ENCODE assay signal across 1 cellular context in genomic region chr4:70637239-70637920, GRCh38.
A peak's percentile ranks its signal among the peaks of the same experiment; 100 is the strongest.
TF ChIP-seq lines count a peak whose summit lies in the region.

No MANE protein-coding gene starts in this region.

TF ChIP-seq in GM12878, 131 proteins besides CTCF, POLR2A, EP300 and RAD21:
- no peak for TF ChIP-seq ZNF622 (IDR thresholded peaks at IDR 0.05)
- TF ChIP-seq MEF2A (IDR thresholded peaks at IDR 0.05; ENCODE audit: insufficient read depth, low read depth, low read length): 0 out of 2 replicates have a peak, but pooled peaks have one; percentile 31
- TF ChIP-seq MEF2B (IDR thresholded peaks at IDR 0.05; ENCODE audit: partially characterized antibody, poor library complexity, severe bottlenecking): peak; percentile 50
- no peak for TF ChIP-seq BRCA1 (IDR thresholded peaks at IDR 0.05; ENCODE audit: low read depth, low read length)
- TF ChIP-seq YY1 (IDR thresholded peaks at IDR 0.05; ENCODE audit: low read depth, low read length): peak; percentile 74; the same call in 1 of the 2 replicates
- no peak for TF ChIP-seq EED (IDR thresholded peaks at IDR 0.05; ENCODE audit: low read depth)
- TF ChIP-seq TCF7 (IDR thresholded peaks at IDR 0.05; ENCODE audit: borderline replicate concordance): no peak
- TF ChIP-seq HDAC6 (IDR thresholded peaks at IDR 0.05; ENCODE audit: unreplicated experiment): no peak
- TF ChIP-seq EGR1 (IDR thresholded peaks at IDR 0.05; ENCODE audit: borderline replicate concordance in 1 of 2, low read depth in 2 of 2, low read length in 2 of 2): no peak
- no peak for TF ChIP-seq GATAD2B (conservative IDR thresholded peaks at IDR 0.05; ENCODE audit: low read depth)
- 0 out of 2 replicates have a peak, but pooled peaks have one; percentile 29 for TF ChIP-seq RUNX3 (IDR thresholded peaks at IDR 0.05; ENCODE audit: low read length)
- no peak for TF ChIP-seq SMARCA5 (IDR thresholded peaks at IDR 0.05)
- TF ChIP-seq ZBTB11 (CRISPR knock-in tag; IDR thresholded peaks at IDR 0.05): no peak
